In the genomic region with DNA sequence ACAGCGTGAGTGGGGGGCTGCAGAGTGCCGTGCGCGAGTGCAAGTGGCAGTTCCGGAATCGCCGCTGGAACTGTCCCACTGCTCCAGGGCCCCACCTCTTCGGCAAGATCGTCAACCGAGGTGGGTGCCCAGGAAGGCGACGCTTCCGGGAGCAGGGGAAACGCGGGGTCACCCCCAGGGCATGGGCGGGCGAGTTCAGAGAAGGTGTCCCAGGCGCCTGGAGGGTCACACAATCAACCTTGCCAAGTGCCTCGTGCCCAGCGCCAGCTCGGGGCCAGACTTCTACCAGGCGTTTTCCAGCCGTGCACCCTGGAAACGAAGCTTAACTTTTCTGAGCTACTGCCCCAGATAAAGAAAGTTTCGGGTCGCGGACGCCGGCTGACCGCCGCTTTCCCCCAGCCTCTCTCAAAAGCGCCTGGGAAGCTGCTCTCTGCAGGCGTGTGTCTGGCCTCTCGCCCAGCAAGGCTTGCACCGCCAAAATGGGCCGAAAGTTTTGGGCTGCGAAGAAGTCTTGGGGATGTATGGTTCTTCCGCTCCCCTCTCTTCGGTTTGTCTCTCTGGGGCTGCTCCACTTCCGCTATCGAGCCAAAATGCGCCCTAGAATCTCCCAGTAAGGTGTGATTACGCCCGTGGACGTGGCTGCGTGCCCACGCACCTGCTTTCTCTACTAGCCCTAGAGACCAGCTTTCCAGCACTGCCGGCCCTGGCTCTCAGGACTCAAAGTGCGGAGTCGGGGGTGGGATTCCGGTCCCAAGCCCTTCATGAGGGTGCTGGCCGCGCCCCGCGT, we compare ENCODE assay signal across 8 cellular contexts. TPM values are rescaled to one million over a fixed set of nuclear protein-coding genes. Genes with fewer than 3 reads are reported as not detected.
DNase-seq lines count a peak whose midpoint lies in the region; ATAC-seq lines count a peak whose summit lies in the region.

No MANE protein-coding gene starts in this region.

- H3K4me3 Mint-ChIP-seq in IgD-negative memory B cell: peak overlapping the region; percentile 86 to 96 (median 94)
- H3K4me3 Mint-ChIP-seq in stimulated activated naive CD8-positive, alpha-beta T cell treated with anti-CD3 and anti-CD28 coated beads, Interleukin-15, Interleukin-2, amounts not matched to agents 100 ng/mL and 50 ng/mL, for 24 hours: peak overlapping the region; percentile 66

- peaks cover 2% of the 10 kb centered on the region for H3K36me3 Mint-ChIP-seq in IgD-negative memory B cell
- no peaks in the 10 kb centered on the region for H3K36me3 Mint-ChIP-seq in stimulated activated naive CD8-positive, alpha-beta T cell treated with anti-CD3 and anti-CD28 coated beads, Interleukin-15, Interleukin-2, amounts not matched to agents 100 ng/mL and 50 ng/mL, for 24 hours (ENCODE audit: low read depth)

- H3K27me3 Mint-ChIP-seq in IgD-negative memory B cell: peaks cover 33% of the 10 kb centered on the region
- H3K27me3 Mint-ChIP-seq in stimulated activated naive CD8-positive, alpha-beta T cell treated with anti-CD3 and anti-CD28 coated beads, Interleukin-15, Interleukin-2, amounts not matched to agents 100 ng/mL and 50 ng/mL, for 24 hours: peaks cover 87% of the 10 kb centered on the region

- peak; percentile 16 for ATAC-seq in left colon
- no peak for ATAC-seq in GM19455 (IDR thresholded peaks at IDR 0.05; ENCODE audit: unreplicated experiment)

- peak overlapping the region in 2 of 3 donors; percentile 83 to 91 for H3K27ac Mint-ChIP-seq in IgD-negative memory B cell
- H3K27ac Mint-ChIP-seq in stimulated activated naive CD8-positive, alpha-beta T cell treated with anti-CD3 and anti-CD28 coated beads, Interleukin-15, Interleukin-2, amounts not matched to agents 100 ng/mL and 50 ng/mL, for 24 hours: no peak overlapping the region

- peaks cover 21 to 31% (median 22%) of the 10 kb centered on the region in 3 donors for H3K4me1 Mint-ChIP-seq in IgD-negative memory B cell
- H3K4me1 Mint-ChIP-seq in stimulated activated naive CD8-positive, alpha-beta T cell treated with anti-CD3 and anti-CD28 coated beads, Interleukin-15, Interleukin-2, amounts not matched to agents 100 ng/mL and 50 ng/mL, for 24 hours (ENCODE audit: low read depth): peaks cover 52% of the 10 kb centered on the region

- intact Hi-C loops in left colon (cut with DNase I, micrococcal nuclease): no loop called here

- DNase-seq in activated effector memory CD4-positive, alpha-beta T cell treated with Interleukin-2 at 50 U/mL for 16 hours: peak; percentile 45
- DNase-seq in left colon (peak in 1 of 2 donors; percentile 49), SK-N-DZ (ENCODE audit: low spot score) (no peak), nucleus accumbens (lab: John Stamatoyannopoulos, UW) (no peak), NCI-H446 (lab: John Stamatoyannopoulos, UW) (no peak)

- H3K9me3 Mint-ChIP-seq in IgD-negative memory B cell: no peaks in the 10 kb centered on the region
- no peaks in the 10 kb centered on the region for H3K9me3 Mint-ChIP-seq in stimulated activated naive CD8-positive, alpha-beta T cell treated with anti-CD3 and anti-CD28 coated beads, Interleukin-15, Interleukin-2, amounts not matched to agents 100 ng/mL and 50 ng/mL, for 24 hours

RNA-seq across cellular contexts. Expression of gene WNT1, which starts 1.7 kb away (rescaled TPM):
- 0.19 TPM for polyA plus RNA-seq in IgD-negative memory B cell
- total RNA-seq in left colon: not detected
- polyA plus RNA-seq in SK-N-DZ (2014; cell fraction: cytosol; rRNA removed): not detected in 2 replicates
- polyA plus RNA-seq in SK-N-DZ (2014; cell fraction: nucleus; rRNA removed): not detected in 2 replicates

RNA-seq across cellular contexts. Expression of gene WNT10B, which starts 8.3 kb away (rescaled TPM):
- polyA plus RNA-seq in IgD-negative memory B cell: not detected
- under 1 TPM; 0.15 to 0.61 TPM for total RNA-seq in left colon
- 0.07 TPM in 1 of 2 replicates, not detected in the other for polyA plus RNA-seq in SK-N-DZ (2014; cell fraction: cytosol; rRNA removed)
- polyA plus RNA-seq in SK-N-DZ (2014; cell fraction: nucleus; rRNA removed): 0.08 TPM in 1 of 2 replicates, not detected in the other

RNA-seq across cellular contexts. Expression of gene DDN, which starts 19.4 kb away (rescaled TPM):
- not detected for polyA plus RNA-seq in IgD-negative memory B cell
- under 1 TPM in 1 of 2 donors, not detected in 1; 0.06 TPM for total RNA-seq in left colon
- polyA plus RNA-seq in SK-N-DZ (2014; cell fraction: cytosol; rRNA removed): 3.6 and 4.4 TPM in 2 replicates
- 6.4 and 11.4 TPM in 2 replicates for polyA plus RNA-seq in SK-N-DZ (2014; cell fraction: nucleus; rRNA removed)

RNA-seq across cellular contexts. Expression of gene ARF3, which starts 22.5 kb away (rescaled TPM):
- 20.2 TPM for polyA plus RNA-seq in IgD-negative memory B cell
- total RNA-seq in left colon: 100 to 1,000 TPM; 271 to 304 TPM
- polyA plus RNA-seq in SK-N-DZ (2014; cell fraction: cytosol; rRNA removed): 50.5 and 67.3 TPM in 2 replicates
- 28.8 and 38.4 TPM in 2 replicates for polyA plus RNA-seq in SK-N-DZ (2014; cell fraction: nucleus; rRNA removed)

RNA-seq across cellular contexts. Expression of gene PRKAG1, which starts 38.8 kb away (rescaled TPM):
- 45.6 TPM for polyA plus RNA-seq in IgD-negative memory B cell
- total RNA-seq in left colon: 10 to 100 TPM; 52.0 to 53.9 TPM
- polyA plus RNA-seq in SK-N-DZ (2014; cell fraction: cytosol; rRNA removed): 56.8 and 62.7 TPM in 2 replicates
- 37.3 and 42.8 TPM in 2 replicates for polyA plus RNA-seq in SK-N-DZ (2014; cell fraction: nucleus; rRNA removed)
